In the genomic region with DNA sequence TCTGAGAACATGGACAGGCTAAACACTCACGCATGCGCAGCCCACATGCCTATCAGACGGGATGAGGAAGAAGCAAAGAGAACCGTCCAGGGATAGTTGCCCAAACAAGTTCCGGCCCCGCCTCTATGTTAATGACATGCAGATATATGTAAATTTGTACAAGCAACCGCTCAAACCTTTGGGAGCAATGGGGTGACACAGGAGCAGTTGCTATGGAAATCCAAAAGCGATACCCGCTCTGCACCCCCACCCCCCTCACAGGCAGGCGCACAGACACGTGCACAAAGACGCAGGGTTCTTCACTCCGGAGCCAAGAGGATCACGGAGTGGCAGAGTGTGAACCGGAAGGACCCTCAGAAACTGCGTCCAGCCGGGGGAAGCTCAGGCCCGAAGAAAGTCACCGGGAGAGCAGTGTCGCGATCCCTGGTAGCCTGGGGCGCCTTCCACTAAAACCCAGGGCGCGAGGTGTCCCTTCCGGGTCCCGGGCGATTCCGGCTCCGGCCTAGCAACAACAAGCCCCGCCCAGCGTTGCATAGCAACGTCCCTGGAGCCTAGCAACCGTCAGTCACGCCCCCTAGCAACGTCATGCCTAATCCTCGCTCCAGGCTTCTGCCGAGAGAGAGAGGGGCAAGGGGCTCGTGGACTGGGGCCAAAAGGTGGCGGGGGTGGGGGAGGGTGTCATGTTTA, we compare ENCODE assay signal across 8 cellular contexts. TPM values are rescaled to one million over a fixed set of nuclear protein-coding genes. Genes with fewer than 3 reads are reported as not detected.
DNase-seq lines count a peak whose midpoint lies in the region; ATAC-seq and TF ChIP-seq lines count a peak whose summit lies in the region.

No MANE protein-coding gene starts in this region.

- H3K4me1 Mint-ChIP-seq in endodermal cell = peaks cover 16% of the 10 kb centered on the region

- no peaks in the 10 kb centered on the region for H3K9me3 Mint-ChIP-seq in endodermal cell

- peaks cover 6% of the 10 kb centered on the region for H3K27me3 Mint-ChIP-seq in endodermal cell (ENCODE audit: insufficient read depth)

- H3K36me3 ChIP-seq in endodermal cell (ENCODE audit: control insufficient read depth, insufficient read depth, low read length) (no peaks in the 10 kb centered on the region), mesodermal cell (ENCODE audit: control insufficient read depth, insufficient read depth, low read length) (no peaks in the 10 kb centered on the region)

- H3K4me3 Mint-ChIP-seq in endodermal cell = peak overlapping the region; percentile 77

- H3K4me1 ChIP-seq in endodermal cell (ENCODE audit: control insufficient read depth, insufficient read depth, low read length) (peaks cover 12% of the 10 kb centered on the region), mesodermal cell (ENCODE audit: control insufficient read depth, insufficient read depth, low read length, poor library complexity, severe bottlenecking) (peaks cover 13% of the 10 kb centered on the region)

- peak overlapping the region; percentile 90 for H3K4me3 ChIP-seq in endodermal cell (ENCODE audit: low read length)
- H3K4me3 ChIP-seq in mesodermal cell (ENCODE audit: extremely low read depth, insufficient read depth, low read length, poor library complexity, severe bottlenecking) = peak overlapping the region; percentile 56

- H3K9ac ChIP-seq in endodermal cell (ENCODE audit: extremely low read depth, low read length, poor library complexity, severe bottlenecking) = peak overlapping the region; percentile 77

- TF ChIP-seq POLR2A in GM19193 (IDR thresholded peaks at IDR 0.05; ENCODE audit: extremely low read depth, insufficient read depth, insufficient read length) = peak; percentile 70

- no peak for TF ChIP-seq CTCF in endodermal cell (conservative IDR thresholded peaks at IDR 0.05)

- H3K36me3 Mint-ChIP-seq in endodermal cell (ENCODE audit: low read depth) = no peaks in the 10 kb centered on the region

- H3K27ac ChIP-seq in endodermal cell (ENCODE audit: low read depth, low read length) (peak overlapping the region; percentile 83), mesodermal cell (ENCODE audit: low read depth, low read length, severe bottlenecking) (peak overlapping the region; percentile 62)

- 6 to 7% methylated on average over 26 to 39 of the region's 39 CpGs for WGBS in endodermal cell (ENCODE audit: insufficient coverage in 1 of 2, insufficient read length in 1 of 2), 2 experiments
- WGBS in mesodermal cell (ENCODE audit: insufficient coverage in 2 of 2), 2 experiments = 4 to 12% methylated on average over 21 to 34 of the region's 39 CpGs

- peak overlapping the region; percentile 95 for H3K27ac Mint-ChIP-seq in endodermal cell

- DNase-seq in AML-193 (lab: John Stamatoyannopoulos, UW) (peak; percentile 93 to 95), NOMO-1 treated with dmso at 0.1 percent for 144 hours (lab: John Stamatoyannopoulos, UW; ENCODE audit: unreplicated experiment) (peak; percentile 85), endodermal cell (peak; percentile 98)
- DNase-seq in activated CD8-positive, alpha-beta memory T cell treated with anti-CD3 and anti-CD28 coated beads, Interleukin-2, amount 50 U/mL, for 1 hour (ENCODE audit: extremely low read depth) = peak; percentile 55
- DNase-seq in stimulated activated CD8-positive, alpha-beta memory T cell treated with anti-CD3 and anti-CD28 coated beads, Interleukin-15, amount 100 ng/mL, for 1 hour (ENCODE audit: low read depth) = peak; percentile 82

- H3K9me3 ChIP-seq in endodermal cell (ENCODE audit: control insufficient read depth, low read length) (no peaks in the 10 kb centered on the region), mesodermal cell (ENCODE audit: control insufficient read depth, low read length) (no peaks in the 10 kb centered on the region)

- peak; percentile 50 for ATAC-seq in HG03457 (IDR thresholded peaks at IDR 0.05; ENCODE audit: unreplicated experiment)

- H3K27me3 ChIP-seq in endodermal cell (ENCODE audit: control insufficient read depth, insufficient read depth, low read length, poor library complexity, severe bottlenecking) = no peaks in the 10 kb centered on the region

RNA-seq across cellular contexts. Expression of gene ADGRB2, which starts 24.1 kb away (rescaled TPM):
- total RNA-seq in endodermal cell = 10 to 100 TPM; 13.1 to 22.7 TPM
- 37.3 TPM for polyA plus RNA-seq in endodermal cell (2013, experiment 1 of 2)
- 34.7 TPM for polyA plus RNA-seq in endodermal cell (2013, experiment 2 of 2)
- polyA plus RNA-seq in mesodermal cell (2013, experiment 1 of 2) = 24.5 TPM
- 18.7 TPM for polyA plus RNA-seq in mesodermal cell (2013, experiment 2 of 2)

RNA-seq across cellular contexts. Expression of gene SPOCD1, which starts 27.5 kb away (rescaled TPM):
- 1 to 10 TPM; 2.0 to 3.1 TPM for total RNA-seq in endodermal cell
- polyA plus RNA-seq in endodermal cell (2013, experiment 1 of 2) = 1.00 TPM
- 1.4 TPM for polyA plus RNA-seq in endodermal cell (2013, experiment 2 of 2)
- polyA plus RNA-seq in mesodermal cell (2013, experiment 1 of 2) = 7.0 TPM
- polyA plus RNA-seq in mesodermal cell (2013, experiment 2 of 2) = 5.4 TPM

Comparison
In these comparisons a context has a peak if more than half of its experiments do, and no peak if none do; other contexts are left out.
1. Peak in every context shown above with its lines: DNase-seq, ATAC-seq, H3K4me3 ChIP-seq and H3K27ac ChIP-seq.